16 cellular contexts compared by ENCODE assay signal in genomic region chr17:83170571-83171260, GRCh38.
"Had no signal": no experiment of that assay in that cellular context is flagged by ENCODE, and none has a peak within 500 bp of the region (broad histone marks: within the 10 kb centered on the region; RNA-seq: fewer than 3 reads in every experiment).

No MANE protein-coding gene starts in this region.

- H3K9me3 ChIP-seq: tibial nerve had no signal

- H3K27ac Mint-ChIP-seq: T-cell had no signal

- H3K4me1 Mint-ChIP-seq: activated naive CD4-positive, alpha-beta T cell treated with anti-CD3 and anti-CD28 coated beads, Interleukin-2, amount 50 U/mL, for 24 hours had no signal

- H3K27me3 ChIP-seq: right atrium auricular region, tibial nerve had no signal

- H3K4me3 ChIP-seq: left lung, right atrium auricular region, skin epidermis, tibial nerve had no signal

- H3K4me1 ChIP-seq: left lung, right atrium auricular region had no signal

- FAIRE-seq: islet of Langerhans had no signal

- H3K27ac ChIP-seq: left lung, right atrium auricular region, tibial nerve had no signal

- ATAC-seq: left lung, T-cell had no signal

- H3K4me3 Mint-ChIP-seq: activated naive CD4-positive, alpha-beta T cell treated with anti-CD3 and anti-CD28 coated beads, Interleukin-2, amount 50 U/mL, for 24 hours; brain; T-cell had no signal

- H3K36me3 ChIP-seq: left lung, right atrium auricular region, tibial nerve had no signal

- DNase-seq: activated CD4-positive, alpha-beta T cell treated with anti-CD3 and anti-CD28 coated beads for 4 hours; activated effector memory CD4-positive, alpha-beta T cell treated with Interleukin-2 at 50 U/mL for 16 hours; activated T-cell treated with anti-CD3 and anti-CD28 coated beads, Interleukin-2, amount 50 U/mL, for 1 hour; amygdala; cerebellar nuclear complex; dermis blood vessel endothelial cell; posterior cingulate gyrus; T-cell; T1000 had no signal
